ENCODE assay signal across 8 cellular contexts in the genomic region with DNA sequence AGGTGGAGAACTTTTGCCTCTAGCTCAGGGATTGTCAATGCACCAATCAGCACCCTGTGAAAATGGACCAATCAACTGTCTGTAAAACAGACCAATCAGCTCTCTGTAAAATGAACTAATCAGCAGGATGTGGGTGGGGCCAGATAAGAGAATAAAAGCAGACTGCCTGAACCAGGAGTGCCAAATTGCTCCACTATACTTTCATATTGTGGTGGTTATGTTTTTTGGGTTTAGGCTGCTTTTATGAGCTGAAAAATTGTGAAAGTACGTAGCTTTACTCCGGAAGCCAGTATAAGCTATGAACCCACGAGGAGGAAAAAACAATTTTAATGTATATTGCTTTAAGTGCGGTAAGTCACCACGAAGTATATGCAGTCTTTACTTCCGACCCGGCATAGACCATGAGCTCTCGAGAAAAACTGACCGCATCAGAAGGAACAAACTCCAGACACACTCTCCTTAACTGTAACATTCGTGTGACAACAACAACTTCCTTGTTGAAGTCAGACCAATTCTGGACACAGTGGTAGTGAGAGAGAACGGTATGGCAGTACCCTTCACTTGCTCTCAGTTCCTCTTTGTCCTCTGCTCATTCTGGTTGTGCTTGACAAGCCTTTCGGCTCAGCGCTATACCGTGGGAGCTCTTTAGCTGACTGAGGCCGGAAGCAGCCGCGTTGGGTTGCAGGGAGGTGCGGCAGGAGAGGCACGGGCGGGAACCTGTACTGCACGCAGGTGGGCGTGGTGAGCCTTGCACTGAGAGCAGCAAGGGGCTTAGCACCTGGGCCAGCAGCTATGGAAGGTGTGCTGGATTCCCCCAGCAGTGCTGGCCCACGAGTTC.
DNase-seq lines count a peak whose midpoint lies in the region; ATAC-seq and TF ChIP-seq lines count a peak whose summit lies in the region.

No MANE protein-coding gene starts in this region.

- H3K4me3 ChIP-seq in NB4 (ENCODE audit: low read depth, low read length) (peak overlapping the region; percentile 58), upper lobe of right lung (peak overlapping the region; percentile 31)

- H3K27me3 Mint-ChIP-seq in activated T-cell treated with anti-CD3 and anti-CD28 coated beads, Interleukin-2, amount 50 U/mL, for 72 hours (ENCODE audit: low read depth): no peaks in the 10 kb centered on the region
- H3K27me3 Mint-ChIP-seq in naive B cell: peaks cover 0 to 7% (median 3%) of the 10 kb centered on the region in 3 donors

- no peaks in the 10 kb centered on the region for H3K27me3 ChIP-seq in upper lobe of right lung

- TF ChIP-seq CTCF in GM10266 (IDR thresholded peaks at IDR 0.05; ENCODE audit: control insufficient read depth, insufficient read depth, low read depth, missing control alignments) (no peak), NB4 (IDR thresholded peaks at IDR 0.05; ENCODE audit: low read depth, low read length) (no peak), upper lobe of right lung (IDR thresholded peaks at IDR 0.05) (no peak)

- H3K9me3 Mint-ChIP-seq in activated T-cell treated with anti-CD3 and anti-CD28 coated beads, Interleukin-2, amount 50 U/mL, for 72 hours: peaks cover 2 to 5% of the 10 kb centered on the region in 2 donors
- peaks cover 0 to 14% (median 7%) of the 10 kb centered on the region in 7 donors for H3K9me3 Mint-ChIP-seq in naive B cell

- H3K4me3 Mint-ChIP-seq in activated T-cell treated with anti-CD3 and anti-CD28 coated beads, Interleukin-2, amount 50 U/mL, for 72 hours: peak overlapping the region; percentile 85 to 95
- peak overlapping the region; percentile 70 to 94 (median 84) for H3K4me3 Mint-ChIP-seq in naive B cell

- H3K27ac ChIP-seq in upper lobe of right lung: peak overlapping the region; percentile 67

- H3K4me1 Mint-ChIP-seq in activated T-cell treated with anti-CD3 and anti-CD28 coated beads, Interleukin-2, amount 50 U/mL, for 72 hours (ENCODE audit: low read depth): peaks cover 15% of the 10 kb centered on the region
- peaks cover 9 to 16% (median 16%) of the 10 kb centered on the region in 3 donors for H3K4me1 Mint-ChIP-seq in naive B cell

- peak; percentile 100 for ATAC-seq in GM21723 (IDR thresholded peaks at IDR 0.05; ENCODE audit: unreplicated experiment)
- peak; percentile 91 to 95 for ATAC-seq in activated T-cell treated with anti-CD3 and anti-CD28 coated beads, Interleukin-2, amount 50 U/mL, for 72 hours (replicated peaks in 1 of 2)
- ATAC-seq in naive B cell (ENCODE audit: low read depth in 2 of 2): peak; percentile 92 to 93
- peak; percentile 92 for ATAC-seq in upper lobe of right lung

- peaks cover 2 to 5% of the 10 kb centered on the region in 2 donors for H3K36me3 Mint-ChIP-seq in activated T-cell treated with anti-CD3 and anti-CD28 coated beads, Interleukin-2, amount 50 U/mL, for 72 hours (ENCODE audit: insufficient read depth in 2 of 2)
- no peaks in the 10 kb centered on the region for H3K36me3 Mint-ChIP-seq in naive B cell

- DNase-seq in GM10266 (ENCODE audit: extremely low spot score) (peak; percentile 88), NB4 (ENCODE audit: low read depth) (peak; percentile 92), naive B cell (peak; percentile 91), upper lobe of right lung (peak; percentile 72), superior temporal gyrus (ENCODE audit: extremely low spot score) (no peak), NCI-H187 treated with DMSO at 0.1 percent for 48 hours (lab: John Stamatoyannopoulos, UW) (no peak)
- DNase-seq in activated T-cell treated with anti-CD3 and anti-CD28 coated beads, Interleukin-2, amount 50 U/mL, for 72 hours: peak; percentile 78 to 80

- TF ChIP-seq POLR2A in NB4 (IDR thresholded peaks at IDR 0.05; ENCODE audit: extremely low read depth, insufficient read length): no peak

- H3K36me3 ChIP-seq in upper lobe of right lung: no peaks in the 10 kb centered on the region

- intact Hi-C loops in upper lobe of right lung (cut with DNase I): no loop called here

- H3K9me3 ChIP-seq in upper lobe of right lung: no peaks in the 10 kb centered on the region

- H3K27ac Mint-ChIP-seq in activated T-cell treated with anti-CD3 and anti-CD28 coated beads, Interleukin-2, amount 50 U/mL, for 72 hours: peak overlapping the region; percentile 92
- peak overlapping the region; percentile 91 to 99 (median 96) for H3K27ac Mint-ChIP-seq in naive B cell

- H3K4me1 ChIP-seq in upper lobe of right lung: no peaks in the 10 kb centered on the region

Comparison
In these comparisons a context has a peak if more than half of its experiments do, and no peak if none do; other contexts are left out.
1. DNase-seq: peak in GM10266 (single experiment), NB4 (single experiment), activated T-cell treated with anti-CD3 and anti-CD28 coated beads, Interleukin-2, amount 50 U/mL, for 72 hours (2 of 2), naive B cell (single experiment) and upper lobe of right lung (single experiment); none in superior temporal gyrus (single experiment) and NCI-H187 treated with DMSO at 0.1 percent for 48 hours (single experiment).
2. Peak in every context shown above with its lines, with median percentiles within 50 percentile points of each other: ATAC-seq.